Comparison of ENCODE assay signal across 1 cellular context in the genomic region with DNA sequence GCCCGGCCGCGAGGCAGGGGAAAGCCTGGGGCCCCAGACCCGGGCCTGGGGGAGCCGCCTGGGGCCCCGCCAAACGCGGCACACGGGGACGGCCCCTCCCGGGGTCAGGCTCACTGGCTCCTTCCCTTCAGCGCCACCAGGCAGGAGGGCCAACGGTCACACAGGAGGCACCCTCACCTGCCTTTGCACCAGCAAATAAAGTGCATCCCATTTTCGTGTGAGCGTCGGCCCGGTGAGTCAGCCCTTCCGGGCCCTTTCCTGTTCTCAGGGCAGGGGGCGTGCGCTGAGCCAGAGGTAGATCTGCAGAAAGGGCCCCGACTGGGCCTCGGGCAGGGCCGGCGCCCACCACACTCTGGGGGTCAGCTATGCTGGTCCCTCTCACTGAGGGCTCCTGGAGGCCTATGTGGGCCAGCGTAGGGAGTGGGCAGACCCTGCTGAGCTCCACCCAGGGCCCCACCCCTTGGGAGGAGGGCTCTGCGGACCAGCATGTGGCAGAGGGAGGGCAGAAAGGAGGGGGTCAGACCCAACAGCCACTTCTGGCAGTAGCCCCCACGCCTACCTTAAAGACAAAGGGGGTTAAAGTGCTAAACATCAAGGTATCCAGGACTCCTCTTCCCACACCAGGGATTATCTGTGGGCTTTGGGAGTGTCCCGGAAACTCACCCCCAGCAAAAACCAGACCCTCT.
TF ChIP-seq lines count a peak whose summit lies in the region.

No MANE protein-coding gene starts in this region.

TF ChIP-seq in HepG2, 621 proteins besides CTCF, POLR2A, EP300 and RAD21 (continued from another document and continues in another):
- TF ChIP-seq FOXK1 (CRISPR knock-in tag; IDR thresholded peaks at IDR 0.05; ENCODE audit: borderline replicate concordance, low read depth) (peak; percentile 25; the same call in 1 of the 2 replicates), U2AF2 (IDR thresholded peaks at IDR 0.05; ENCODE audit: low read depth, low read length) (no peak), RNF2 (conservative IDR thresholded peaks at IDR 0.05; ENCODE audit: low read depth) (peak; percentile 45; the same call in 1 of the 2 replicates), ZNF7 (CRISPR knock-in tag; IDR thresholded peaks at IDR 0.05) (0 out of 2 replicates have a peak, but pooled peaks have one; percentile 46), BRCA1 (CRISPR knock-in tag; IDR thresholded peaks at IDR 0.05) (no peak; the same call in 1 of the 2 replicates), ZNF563 (CRISPR knock-in tag; IDR thresholded peaks at IDR 0.05) (no peak), HMGA1 (CRISPR knock-in tag; conservative IDR thresholded peaks at IDR 0.05) (no peak), ZNF251 (CRISPR knock-in tag; IDR thresholded peaks at IDR 0.05) (no peak), PAF1 (CRISPR knock-in tag; IDR thresholded peaks at IDR 0.05) (peak; percentile 97), NR2F6 (IDR thresholded peaks at IDR 0.05) (peak; percentile 46; the same call in 1 of the 2 replicates), NR2F6 (CRISPR knock-in tag; IDR thresholded peaks at IDR 0.05) (peak; percentile 30; the same call in 1 of the 2 replicates), ARID2 (CRISPR knock-in tag; IDR thresholded peaks at IDR 0.05; ENCODE audit: borderline replicate concordance) (no peak), KDM2A (CRISPR knock-in tag; IDR thresholded peaks at IDR 0.05; ENCODE audit: borderline replicate concordance, low read depth) (peak; percentile 91), ZBTB14 (CRISPR knock-in tag; IDR thresholded peaks at IDR 0.05) (no peak), HDAC2 (CRISPR knock-in tag; IDR thresholded peaks at IDR 0.05) (peak; percentile 51), AHR (CRISPR knock-in tag; IDR thresholded peaks at IDR 0.05) (peak; percentile 91; the same call in 1 of the 2 replicates), AKNA (CRISPR knock-in tag; IDR thresholded peaks at IDR 0.05; ENCODE audit: borderline replicate concordance) (no peak), GATAD2A (CRISPR knock-in tag; IDR thresholded peaks at IDR 0.05) (peak; percentile 80; the same call in 1 of the 2 replicates), THAP8 (CRISPR knock-in tag; IDR thresholded peaks at IDR 0.05; ENCODE audit: borderline replicate concordance) (no peak), ZSCAN31 (CRISPR knock-in tag; IDR thresholded peaks at IDR 0.05; ENCODE audit: low read depth) (peak; percentile 46; the same call in 1 of the 2 replicates), RBAK (CRISPR knock-in tag; IDR thresholded peaks at IDR 0.05) (no peak), MXD3 (CRISPR knock-in tag; IDR thresholded peaks at IDR 0.05) (0 out of 2 replicates have a peak, but pooled peaks have one; percentile 59), EZH2 (conservative IDR thresholded peaks at IDR 0.05; ENCODE audit: low read depth, low read length) (no peak)
- TF ChIP-seq, protein P1, sequence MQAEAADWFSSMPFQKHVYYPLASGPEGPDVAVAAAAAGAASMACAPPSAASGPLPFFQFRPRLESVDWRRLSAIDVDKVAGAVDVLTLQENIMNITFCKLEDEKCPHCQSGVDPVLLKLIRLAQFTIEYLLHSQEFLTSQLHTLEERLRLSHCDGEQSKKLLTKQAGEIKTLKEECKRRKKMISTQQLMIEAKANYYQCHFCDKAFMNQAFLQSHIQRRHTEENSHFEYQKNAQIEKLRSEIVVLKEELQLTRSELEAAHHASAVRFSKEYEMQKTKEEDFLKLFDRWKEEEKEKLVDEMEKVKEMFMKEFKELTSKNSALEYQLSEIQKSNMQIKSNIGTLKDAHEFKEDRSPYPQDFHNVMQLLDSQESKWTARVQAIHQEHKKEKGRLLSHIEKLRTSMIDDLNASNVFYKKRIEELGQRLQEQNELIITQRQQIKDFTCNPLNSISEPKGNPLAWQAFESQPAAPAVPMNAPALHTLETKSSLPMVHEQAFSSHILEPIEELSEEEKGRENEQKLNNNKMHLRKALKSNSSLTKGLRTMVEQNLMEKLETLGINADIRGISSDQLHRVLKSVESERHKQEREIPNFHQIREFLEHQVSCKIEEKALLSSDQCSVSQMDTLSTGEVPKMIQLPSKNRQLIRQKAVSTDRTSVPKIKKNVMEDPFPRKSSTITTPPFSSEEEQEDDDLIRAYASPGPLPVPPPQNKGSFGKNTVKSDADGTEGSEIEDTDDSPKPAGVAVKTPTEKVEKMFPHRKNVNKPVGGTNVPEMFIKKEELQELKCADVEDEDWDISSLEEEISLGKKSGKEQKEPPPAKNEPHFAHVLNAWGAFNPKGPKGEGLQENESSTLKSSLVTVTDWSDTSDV (CRISPR knock-in tag; IDR thresholded peaks at IDR 0.05), result peak; percentile 64; the same call in 1 of the 2 replicates
- TF ChIP-seq, protein P2, sequence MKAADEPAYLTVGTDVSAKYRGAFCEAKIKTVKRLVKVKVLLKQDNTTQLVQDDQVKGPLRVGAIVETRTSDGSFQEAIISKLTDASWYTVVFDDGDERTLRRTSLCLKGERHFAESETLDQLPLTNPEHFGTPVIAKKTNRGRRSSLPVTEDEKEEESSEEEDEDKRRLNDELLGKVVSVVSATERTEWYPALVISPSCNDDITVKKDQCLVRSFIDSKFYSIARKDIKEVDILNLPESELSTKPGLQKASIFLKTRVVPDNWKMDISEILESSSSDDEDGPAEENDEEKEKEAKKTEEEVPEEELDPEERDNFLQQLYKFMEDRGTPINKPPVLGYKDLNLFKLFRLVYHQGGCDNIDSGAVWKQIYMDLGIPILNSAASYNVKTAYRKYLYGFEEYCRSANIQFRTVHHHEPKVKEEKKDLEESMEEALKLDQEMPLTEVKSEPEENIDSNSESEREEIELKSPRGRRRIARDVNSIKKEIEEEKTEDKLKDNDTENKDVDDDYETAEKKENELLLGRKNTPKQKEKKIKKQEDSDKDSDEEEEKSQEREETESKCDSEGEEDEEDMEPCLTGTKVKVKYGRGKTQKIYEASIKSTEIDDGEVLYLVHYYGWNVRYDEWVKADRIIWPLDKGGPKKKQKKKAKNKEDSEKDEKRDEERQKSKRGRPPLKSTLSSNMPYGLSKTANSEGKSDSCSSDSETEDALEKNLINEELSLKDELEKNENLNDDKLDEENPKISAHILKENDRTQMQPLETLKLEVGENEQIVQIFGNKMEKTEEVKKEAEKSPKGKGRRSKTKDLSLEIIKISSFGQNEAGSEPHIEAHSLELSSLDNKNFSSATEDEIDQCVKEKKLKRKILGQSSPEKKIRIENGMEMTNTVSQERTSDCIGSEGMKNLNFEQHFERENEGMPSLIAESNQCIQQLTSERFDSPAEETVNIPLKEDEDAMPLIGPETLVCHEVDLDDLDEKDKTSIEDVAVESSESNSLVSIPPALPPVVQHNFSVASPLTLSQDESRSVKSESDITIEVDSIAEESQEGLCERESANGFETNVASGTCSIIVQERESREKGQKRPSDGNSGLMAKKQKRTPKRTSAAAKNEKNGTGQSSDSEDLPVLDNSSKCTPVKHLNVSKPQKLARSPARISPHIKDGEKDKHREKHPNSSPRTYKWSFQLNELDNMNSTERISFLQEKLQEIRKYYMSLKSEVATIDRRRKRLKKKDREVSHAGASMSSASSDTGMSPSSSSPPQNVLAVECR (CRISPR knock-in tag; IDR thresholded peaks at IDR 0.05; ENCODE audit: borderline replicate concordance), result no peak; the same call in 1 of the 2 replicates
- TF ChIP-seq, protein P3, sequence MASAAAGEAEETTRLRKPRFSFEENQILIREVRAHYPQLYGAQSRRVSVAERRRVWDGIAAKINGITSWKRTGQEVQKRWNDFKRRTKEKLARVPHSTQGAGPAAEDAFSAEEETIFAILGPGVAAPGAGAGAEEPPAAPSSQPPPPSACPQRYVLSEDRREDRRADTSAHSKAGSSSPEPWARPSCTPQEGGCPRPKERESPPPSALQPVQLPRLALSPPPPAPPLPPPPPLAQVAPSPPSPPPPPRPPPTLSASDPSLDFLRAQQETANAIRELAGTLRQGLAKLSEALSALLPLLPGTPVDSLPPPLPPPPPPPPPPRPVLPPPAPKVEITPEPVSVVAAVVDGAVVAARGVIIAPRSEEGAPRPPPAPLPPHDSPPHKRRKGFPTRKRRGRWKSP (CRISPR knock-in tag; IDR thresholded peaks at IDR 0.05), result no peak
- TF ChIP-seq, protein P4, sequence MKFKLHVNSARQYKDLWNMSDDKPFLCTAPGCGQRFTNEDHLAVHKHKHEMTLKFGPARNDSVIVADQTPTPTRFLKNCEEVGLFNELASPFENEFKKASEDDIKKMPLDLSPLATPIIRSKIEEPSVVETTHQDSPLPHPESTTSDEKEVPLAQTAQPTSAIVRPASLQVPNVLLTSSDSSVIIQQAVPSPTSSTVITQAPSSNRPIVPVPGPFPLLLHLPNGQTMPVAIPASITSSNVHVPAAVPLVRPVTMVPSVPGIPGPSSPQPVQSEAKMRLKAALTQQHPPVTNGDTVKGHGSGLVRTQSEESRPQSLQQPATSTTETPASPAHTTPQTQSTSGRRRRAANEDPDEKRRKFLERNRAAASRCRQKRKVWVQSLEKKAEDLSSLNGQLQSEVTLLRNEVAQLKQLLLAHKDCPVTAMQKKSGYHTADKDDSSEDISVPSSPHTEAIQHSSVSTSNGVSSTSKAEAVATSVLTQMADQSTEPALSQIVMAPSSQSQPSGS (CRISPR knock-in tag; IDR thresholded peaks at IDR 0.05), result peak; percentile 72
- TF ChIP-seq, protein P5, sequence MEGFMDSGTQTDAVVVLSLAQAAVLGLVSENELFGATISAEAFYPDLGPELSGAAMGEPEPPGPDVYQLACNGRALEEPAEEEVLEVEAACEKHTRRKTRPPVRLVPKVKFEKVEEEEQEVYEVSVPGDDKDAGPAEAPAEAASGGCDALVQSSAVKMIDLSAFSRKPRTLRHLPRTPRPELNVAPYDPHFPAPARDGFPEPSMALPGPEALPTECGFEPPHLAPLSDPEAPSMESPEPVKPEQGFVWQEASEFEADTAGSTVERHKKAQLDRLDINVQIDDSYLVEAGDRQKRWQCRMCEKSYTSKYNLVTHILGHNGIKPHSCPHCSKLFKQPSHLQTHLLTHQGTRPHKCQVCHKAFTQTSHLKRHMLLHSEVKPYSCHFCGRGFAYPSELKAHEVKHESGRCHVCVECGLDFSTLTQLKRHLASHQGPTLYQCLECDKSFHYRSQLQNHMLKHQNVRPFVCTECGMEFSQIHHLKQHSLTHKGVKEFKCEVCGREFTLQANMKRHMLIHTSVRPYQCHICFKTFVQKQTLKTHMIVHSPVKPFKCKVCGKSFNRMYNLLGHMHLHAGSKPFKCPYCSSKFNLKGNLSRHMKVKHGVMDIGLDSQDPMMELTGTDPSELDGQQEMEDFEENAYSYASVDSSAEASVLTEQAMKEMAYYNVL (CRISPR knock-in tag; IDR thresholded peaks at IDR 0.05; ENCODE audit: borderline replicate concordance), result peak; percentile 80
